In the genomic region with DNA sequence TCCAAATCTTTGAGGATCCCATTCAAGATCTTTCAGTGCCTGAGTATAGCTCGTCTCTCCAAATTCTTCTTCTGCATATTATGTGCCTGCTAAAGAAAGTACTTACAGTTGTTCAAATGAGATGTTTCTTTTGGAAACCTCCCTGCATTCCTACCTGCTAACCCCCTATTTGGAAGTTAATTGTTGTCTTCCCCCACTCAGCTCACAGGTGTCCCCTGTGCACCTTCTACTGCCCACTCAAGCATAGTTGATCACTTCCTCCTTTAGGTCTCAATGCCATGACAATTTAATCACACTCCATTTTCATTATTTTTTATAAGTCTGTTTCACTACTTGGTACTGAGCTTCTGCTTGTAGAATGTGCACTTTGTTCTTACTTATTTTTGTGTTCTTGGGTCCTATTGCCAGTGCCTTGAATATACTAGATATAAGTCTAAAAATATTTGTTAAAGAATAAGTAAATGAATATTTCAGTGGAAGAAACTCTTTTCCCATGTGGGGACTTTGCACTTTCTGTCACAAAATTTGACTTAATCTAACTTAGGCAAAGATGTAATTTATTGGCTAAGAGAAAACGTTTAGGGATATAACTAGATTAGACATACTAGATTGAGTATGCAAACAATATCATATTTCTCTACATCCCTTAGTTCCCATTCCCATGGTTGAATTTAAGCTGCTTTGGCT, we compare ENCODE assay signal across 11 cellular contexts. TPM values are rescaled to one million over a fixed set of nuclear protein-coding genes. Genes with fewer than 3 reads are reported as not detected.
DNase-seq lines count a peak whose midpoint lies in the region; ATAC-seq and TF ChIP-seq lines count a peak whose summit lies in the region.
"Had no signal": no experiment of that assay in that cellular context is flagged by ENCODE, and none has a peak within 500 bp of the region (broad histone marks: within the 10 kb centered on the region; RNA-seq: fewer than 3 reads in every experiment).

No MANE protein-coding gene starts in this region.

- no peak overlapping the region for H2BK5ac ChIP-seq in trophoblast cell (ENCODE audit: low read depth, low read length, poor library complexity)

- H3K36me3 ChIP-seq in colonic mucosa = no peaks in the 10 kb centered on the region
- H3K36me3 ChIP-seq in trophoblast cell (ENCODE audit: control insufficient read depth in 1 of 2, insufficient read depth in 2 of 2, low read length in 2 of 2) = no peaks in the 10 kb centered on the region
- H3K36me3 ChIP-seq: esophagus muscularis mucosa had no signal

- H2AFZ ChIP-seq in trophoblast cell (ENCODE audit: insufficient read depth, low read length, poor library complexity) = no peak overlapping the region

- WGBS in trophoblast cell (ENCODE audit: extremely low coverage, insufficient coverage, insufficient read length) = no CpG with 5 or more reads among the region's 2 CpGs

- no peak overlapping the region for H3K4me3 ChIP-seq in colonic mucosa
- no peak overlapping the region for H3K4me3 ChIP-seq in trophoblast cell (ENCODE audit: low read depth, low read length)
- H3K4me3 ChIP-seq: esophagus muscularis mucosa had no signal

- H3K4me2 ChIP-seq in trophoblast cell (ENCODE audit: low read length) = no peak overlapping the region

- no peaks in the 10 kb centered on the region for H3K79me2 ChIP-seq in trophoblast cell (ENCODE audit: control insufficient read depth, insufficient read depth, low read length, poor library complexity)

- no peak overlapping the region for H4K91ac ChIP-seq in trophoblast cell (ENCODE audit: low read depth, low read length)

- H3K4me1 ChIP-seq in colonic mucosa = no peaks in the 10 kb centered on the region
- no peaks in the 10 kb centered on the region for H3K4me1 ChIP-seq in trophoblast cell (ENCODE audit: control insufficient read depth in 1 of 2, insufficient read depth in 2 of 2, low read length in 2 of 2)
- H3K4me1 ChIP-seq: esophagus muscularis mucosa had no signal

- no peaks in the 10 kb centered on the region for H3K9me3 ChIP-seq in colonic mucosa
- no peaks in the 10 kb centered on the region for H3K9me3 ChIP-seq in trophoblast cell (ENCODE audit: insufficient read depth, low read depth, low read length)
- H3K9me3 ChIP-seq: esophagus muscularis mucosa had no signal

- H4K12ac ChIP-seq in trophoblast cell (ENCODE audit: low read depth, low read length) = no peak overlapping the region

- H3K27me3 ChIP-seq in colonic mucosa (no peaks in the 10 kb centered on the region), trophoblast cell (ENCODE audit: insufficient read depth, low read length) (no peaks in the 10 kb centered on the region)
- H3K27me3 ChIP-seq: esophagus muscularis mucosa had no signal

- no peak for TF ChIP-seq CTCF in colonic mucosa (IDR thresholded peaks at IDR 0.05)

- no peak overlapping the region for H4K8ac ChIP-seq in trophoblast cell (ENCODE audit: low read depth, low read length)

- no peak overlapping the region for H3K14ac ChIP-seq in trophoblast cell (ENCODE audit: low read length)

- ATAC-seq in GM19395 (IDR thresholded peaks at IDR 0.05; ENCODE audit: unreplicated experiment) (peak; percentile 27), HG03442 (IDR thresholded peaks at IDR 0.05; ENCODE audit: unreplicated experiment) (peak; percentile 18)

- DNase-seq in GF-D8 (lab: John Stamatoyannopoulos, UW) (peak; percentile 26), colonic mucosa (no peak), NCI-H69 (lab: John Stamatoyannopoulos, UW) (no peak), trophoblast cell (no peak), NCI-H1930 (lab: John Stamatoyannopoulos, UW) (no peak)
- no peak for DNase-seq in stimulated activated CD4-positive, alpha-beta T cell treated with anti-CD3 and anti-CD28 coated beads, Interleukin-2, amount 100 ng/mL, for 24 hours
- DNase-seq: amygdala, NCI-H524 had no signal

- no peak overlapping the region for H2BK12ac ChIP-seq in trophoblast cell (ENCODE audit: low read length)

- no peaks in the 10 kb centered on the region for H3K79me1 ChIP-seq in trophoblast cell (ENCODE audit: low read length)

- H3K9ac ChIP-seq in colonic mucosa (ENCODE audit: low read depth in 2 of 2, low read length in 2 of 2) = no peak overlapping the region
- H3K9ac ChIP-seq in trophoblast cell (ENCODE audit: low read length) = no peak overlapping the region

- no peak overlapping the region for H3K23ac ChIP-seq in trophoblast cell (ENCODE audit: low read length)

- peak overlapping the region; percentile 18 for H3K27ac ChIP-seq in colonic mucosa
- H3K27ac ChIP-seq in trophoblast cell (ENCODE audit: low read depth, low read length) = no peak overlapping the region
- H3K27ac ChIP-seq: esophagus muscularis mucosa had no signal

- H2BK120ac ChIP-seq in trophoblast cell (ENCODE audit: insufficient read depth, low read length, poor library complexity) = no peak overlapping the region

- H3K18ac ChIP-seq in trophoblast cell (ENCODE audit: low read length) = no peak overlapping the region

- intact Hi-C loops in colonic mucosa (cut with DNase I) = no loop called here

- no peak overlapping the region for H3K4ac ChIP-seq in trophoblast cell (ENCODE audit: low read depth, low read length)

- no peak overlapping the region for H2AK5ac ChIP-seq in trophoblast cell (ENCODE audit: low read length)

RNA-seq across cellular contexts. Expression of a gene that starts 16.2 kb away (rescaled TPM):
- 10 to 100 TPM; 11.2 to 18.7 TPM for total RNA-seq in colonic mucosa
- not detected in 2 replicates for polyA plus RNA-seq in trophoblast cell (2013)
